9 cellular contexts compared by ENCODE assay signal in the genomic region with DNA sequence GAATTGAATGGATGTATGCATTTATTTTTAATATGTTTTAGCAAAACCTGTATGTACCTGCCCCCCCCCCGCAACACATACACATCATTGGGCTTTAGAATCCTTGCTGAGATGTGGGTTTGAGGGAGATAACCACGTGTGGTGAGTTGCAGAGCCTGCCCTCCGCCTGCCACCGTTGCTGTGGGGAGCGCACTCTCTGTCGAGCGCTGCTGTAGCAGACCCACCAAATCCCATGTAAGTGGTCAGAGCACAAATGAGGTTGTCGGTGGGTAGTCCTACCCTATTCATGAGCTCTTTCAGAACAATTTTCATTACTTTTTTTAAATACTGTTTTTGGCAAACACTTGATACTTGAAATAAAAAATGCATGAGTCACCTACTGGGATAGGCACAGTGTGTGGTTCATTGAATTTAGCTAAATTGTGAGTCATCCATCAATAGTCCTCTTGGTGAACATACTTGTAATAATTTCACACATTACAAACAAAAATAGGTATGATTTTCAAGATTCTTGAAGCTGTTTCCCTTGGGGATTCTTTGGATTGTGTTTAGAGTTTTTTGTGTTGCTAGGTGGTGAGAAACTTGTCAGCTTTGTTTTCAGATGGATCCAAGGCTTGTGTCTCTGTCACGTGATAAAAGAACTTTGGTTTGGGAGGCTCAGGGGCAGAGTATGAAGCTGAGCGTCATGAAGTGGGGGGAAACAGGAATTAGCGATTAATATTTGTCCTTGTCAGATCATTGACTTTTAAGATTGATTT.
A peak's percentile ranks its signal among the peaks of the same experiment; 100 is the strongest.
DNase-seq lines count a peak whose midpoint lies in the region; ATAC-seq and TF ChIP-seq lines count a peak whose summit lies in the region.
"Had no signal": no experiment of that assay in that cellular context is flagged by ENCODE, and none has a peak within 500 bp of the region (broad histone marks: within the 10 kb centered on the region; RNA-seq: fewer than 3 reads in every experiment).

No MANE protein-coding gene starts in this region.

- H3K79me2 ChIP-seq in OCI-LY3 (ENCODE audit: low read length) = no peaks in the 10 kb centered on the region

- peak overlapping the region; percentile 84 for H2AFZ ChIP-seq in OCI-LY3 (ENCODE audit: low read depth, low read length)

- in situ Hi-C loops in ACHN (cut with HindIII; ENCODE audit: low pct_ligation_motif_present, low pct_unique_long_range_greater_than_20kb, low sequenced_read_pairs) = no loop called here

- no peaks in the 10 kb centered on the region for H4K20me1 ChIP-seq in OCI-LY3 (ENCODE audit: insufficient read depth, low read length)

- H3K9ac ChIP-seq in OCI-LY3 (ENCODE audit: low read length) = peak overlapping the region; percentile 29; the same call in 1 of the 2 replicates

- no peaks in the 10 kb centered on the region for H3K36me3 ChIP-seq in OCI-LY3 (replicated peaks; ENCODE audit: low read depth, low read length)

- H3K27ac ChIP-seq in OCI-LY3 (ENCODE audit: low read length) (no peak overlapping the region), foreskin keratinocyte (no peak overlapping the region)

- ATAC-seq in GM19463 (IDR thresholded peaks at IDR 0.05; ENCODE audit: unreplicated experiment) = peak; percentile 10
- peak; percentile 81 for ATAC-seq in foreskin keratinocyte
- no peak for ATAC-seq in HG03095 (IDR thresholded peaks at IDR 0.05; ENCODE audit: unreplicated experiment)
- ATAC-seq in Right ventricle myocardium superior (ENCODE audit: poor library complexity) = no peak
- ATAC-seq in HG03135 (IDR thresholded peaks at IDR 0.05; ENCODE audit: unreplicated experiment) = no peak

- H3K4me1 ChIP-seq in OCI-LY3 (ENCODE audit: low read length) = peaks cover 15% of the 10 kb centered on the region
- peaks cover 14% of the 10 kb centered on the region for H3K4me1 ChIP-seq in foreskin keratinocyte
- H3K4me1 ChIP-seq: Caco-2 had no signal

- H3K27me3 ChIP-seq in OCI-LY3 (ENCODE audit: low read depth, low read length) (peaks cover 4% of the 10 kb centered on the region; the same call in 1 of the 2 replicates), foreskin keratinocyte (no peaks in the 10 kb centered on the region)

- peak; percentile 45 for DNase-seq in ACHN
- DNase-seq in foreskin keratinocyte = peak; percentile 56 to 78
- no peak for DNase-seq in Right ventricle myocardium superior
- DNase-seq in activated T-cell treated with anti-CD3 and anti-CD28 coated beads for 4 hours = no peak

- intact Hi-C loops in Right ventricle myocardium superior (cut with DNase I) = no loop called here

- no peaks in the 10 kb centered on the region for H3K9me3 ChIP-seq in OCI-LY3 (ENCODE audit: insufficient read depth, low read length)
- H3K9me3 ChIP-seq: Caco-2 had no signal

- H3K4me3 ChIP-seq in OCI-LY3 (ENCODE audit: low read length) = peak overlapping the region; percentile 52

- TF ChIP-seq CTCF in OCI-LY3 (IDR thresholded peaks at IDR 0.05; ENCODE audit: low read depth, low read length) (no peak), foreskin keratinocyte (conservative IDR thresholded peaks at IDR 0.05) (no peak)

- H3K4me2 ChIP-seq in OCI-LY3 (ENCODE audit: low read length) = peak overlapping the region; percentile 64

Comparison
In these comparisons a context has a peak if more than half of its experiments do, and no peak if none do; other contexts are left out.
1. DNase-seq: peak in ACHN (single experiment) and foreskin keratinocyte (2 of 2); none in Right ventricle myocardium superior (single experiment) and activated T-cell treated with anti-CD3 and anti-CD28 coated beads for 4 hours (single experiment).
2. ATAC-seq: peak in GM19463 (single experiment) and foreskin keratinocyte (single experiment); none in HG03095 (single experiment), Right ventricle myocardium superior (single experiment) and HG03135 (single experiment).